ENCODE assay signal across 8 cellular contexts in genomic region chr5:138138949-138139775, GRCh38. TPM values are rescaled to one million over a fixed set of nuclear protein-coding genes. Genes with fewer than 3 reads are reported as not detected.
DNase-seq lines count a peak whose midpoint lies in the region; TF ChIP-seq lines count a peak whose summit lies in the region.

NME5 (minus strand) TSS chr5:138139428; CDS start chr5:138138780, 648 bp downstream.

- no peak for TF ChIP-seq CTCF in liver (IDR thresholded peaks at IDR 0.05; ENCODE audit: low read depth, low read length, missing input control)

- TF ChIP-seq RAD21 in liver (IDR thresholded peaks at IDR 0.05) = no peak

- no peak within 1 kb of the TSS for H3K4me3 Mint-ChIP-seq in activated naive CD4-positive, alpha-beta T cell treated with anti-CD3 and anti-CD28 coated beads for 36 hours

- WGBS in ectodermal cell, 2 experiments = 4 to 5% methylated on average over 31 of the region's 31 CpGs
- WGBS in liver = 17% methylated on average over 31 of the region's 31 CpGs

- no peaks in the 10 kb centered on the region for H3K36me3 Mint-ChIP-seq in activated naive CD4-positive, alpha-beta T cell treated with anti-CD3 and anti-CD28 coated beads for 36 hours (ENCODE audit: low read depth)

- H3K4me3 ChIP-seq in ectodermal cell (ENCODE audit: insufficient read depth, low read depth, low read length) (peak within 1 kb of the TSS; percentile 72), liver (ENCODE audit: low read depth in 1 of 3, low read length in 3 of 3) (peak within 1 kb of the TSS in 2 of 3 donors; percentile 50 to 61)

- DNase-seq in activated naive CD4-positive, alpha-beta T cell treated with anti-CD3 and anti-CD28 coated beads for 36 hours = peak; percentile 7
- DNase-seq in activated naive CD4-positive, alpha-beta T cell treated with anti-CD3 and anti-CD28 coated beads, Interleukin-2, amount 50 U/mL, for 16 hours = no peak
- peak; percentile 26 to 60 for DNase-seq in NCI-H524 (lab: John Stamatoyannopoulos, UW)
- peak in 46 of 49 donors; percentile 4 to 73 (median 46) for DNase-seq in substantia nigra (lab: John Stamatoyannopoulos, UW)
- no peak for DNase-seq in UCSD-AML1 (lab: John Stamatoyannopoulos, UW; ENCODE audit: unreplicated experiment)
- no peak for DNase-seq in activated CD4-positive, CD25-positive, alpha-beta regulatory T cell treated with anti-CD3 and anti-CD28 coated beads, Interleukin-2, amount 50 U/mL, for 72 hours

- intact Hi-C loops in activated naive CD4-positive, alpha-beta T cell treated with anti-CD3 and anti-CD28 coated beads for 36 hours (cut with micrococcal nuclease) = loop anchor here (10.0 kb wide), 1 partner anchor 474 kb away; no protein-coding TSS in a partner anchor

- H3K36me3 ChIP-seq in ectodermal cell (ENCODE audit: control insufficient read depth, insufficient read depth, low read length) = no peaks in the 10 kb centered on the region
- H3K36me3 ChIP-seq in liver (ENCODE audit: control insufficient read depth in 4 of 4, insufficient read depth in 3 of 4, low read depth in 1 of 4, low read length in 3 of 4) = no peaks in the 10 kb centered on the region

- H3K9ac ChIP-seq in liver (ENCODE audit: low read depth in 1 of 2, low read length in 2 of 2) = no peak within 1 kb of the TSS

- H3K27me3 ChIP-seq in ectodermal cell (ENCODE audit: control insufficient read depth, insufficient read depth, low read length, poor library complexity, severe bottlenecking) (no peaks in the 10 kb centered on the region), liver (ENCODE audit: control insufficient read depth in 4 of 4, insufficient read depth in 4 of 4, low read length in 3 of 4) (no peaks in the 10 kb centered on the region)

- H3K4me1 ChIP-seq in ectodermal cell (ENCODE audit: control insufficient read depth, insufficient read depth, low read length) (no peaks in the 10 kb centered on the region), liver (ENCODE audit: control insufficient read depth in 4 of 4, insufficient read depth in 4 of 4, low read length in 3 of 4) (no peaks in the 10 kb centered on the region)

- peaks cover 13% of the 10 kb centered on the region for H3K27me3 Mint-ChIP-seq in activated naive CD4-positive, alpha-beta T cell treated with anti-CD3 and anti-CD28 coated beads for 36 hours (ENCODE audit: low read depth)

- CTCF ChIA-PET in activated naive CD4-positive, alpha-beta T cell treated with anti-CD3 and anti-CD28 coated beads for 36 hours (lab: Charles Lee) = interaction anchor here (1.7 kb wide), 2 partner anchors 61 to 70 kb away, joined by 6 to 8 read pairs; no protein-coding TSS in a partner anchor

- no peak within 1 kb of the TSS for H3K27ac ChIP-seq in ectodermal cell (ENCODE audit: insufficient read depth, low read depth, low read length, poor library complexity, severe bottlenecking)
- H3K27ac ChIP-seq in liver (ENCODE audit: low read depth in 1 of 2, low read length in 2 of 2) = no peak within 1 kb of the TSS
- no peak within 1 kb of the TSS for H3K27ac ChIP-seq in substantia nigra (ENCODE audit: low read depth, low read length, poor library complexity, severe bottlenecking)

- H3K9me3 Mint-ChIP-seq in activated naive CD4-positive, alpha-beta T cell treated with anti-CD3 and anti-CD28 coated beads for 36 hours = no peaks in the 10 kb centered on the region

- H3K4me1 Mint-ChIP-seq in activated naive CD4-positive, alpha-beta T cell treated with anti-CD3 and anti-CD28 coated beads for 36 hours (ENCODE audit: low read depth) = peaks cover 4% of the 10 kb centered on the region

- H3K27ac Mint-ChIP-seq in activated naive CD4-positive, alpha-beta T cell treated with anti-CD3 and anti-CD28 coated beads for 36 hours = no peak within 1 kb of the TSS

- H3K9me3 ChIP-seq in ectodermal cell (ENCODE audit: control insufficient read depth, low read length) (no peaks in the 10 kb centered on the region), liver (ENCODE audit: control insufficient read depth in 4 of 4, low read length in 3 of 4) (no peaks in the 10 kb centered on the region)

TF ChIP-seq in liver, 16 proteins besides CTCF, POLR2A, EP300 and RAD21:
- TF ChIP-seq NR2F2 (IDR thresholded peaks at IDR 0.05) (no peak), JUND (IDR thresholded peaks at IDR 0.05) (no peak), YY1 (IDR thresholded peaks at IDR 0.05) (no peak)

RNA-seq across cellular contexts. Expression of gene NME5, which starts in this region (rescaled TPM):
- total RNA-seq in activated naive CD4-positive, alpha-beta T cell treated with anti-CD3 and anti-CD28 coated beads for 36 hours = not detected
- 13.2 TPM for polyA plus RNA-seq in ectodermal cell (2013, experiment 1 of 4)
- 10.7 TPM for polyA plus RNA-seq in ectodermal cell (2013, experiment 2 of 4)
- polyA plus RNA-seq in ectodermal cell (2013, experiment 3 of 4) = 8.9 TPM
- polyA plus RNA-seq in ectodermal cell (2013, experiment 4 of 4) = 12.5 TPM
- under 1 TPM; 0.09 to 0.50 TPM for total RNA-seq in liver
- polyA plus RNA-seq in liver = 1 to 10 TPM in 1 of 2 donors, under 1 TPM in 1; 0.30 to 1.3 TPM

Comparison
In these comparisons a context has a peak if more than half of its experiments do, and no peak if none do; other contexts are left out.
1. Peak in DNase-seq in activated naive CD4-positive, alpha-beta T cell treated with anti-CD3 and anti-CD28 coated beads for 36 hours; RNA of the gene not detected or under 1 TPM.
2. DNase-seq: peak in NCI-H524 (2 of 2) and substantia nigra (46 of 49); none in activated naive CD4-positive, alpha-beta T cell treated with anti-CD3 and anti-CD28 coated beads, Interleukin-2, amount 50 U/mL, for 16 hours (single experiment), UCSD-AML1 (single experiment) and activated CD4-positive, CD25-positive, alpha-beta regulatory T cell treated with anti-CD3 and anti-CD28 coated beads, Interleukin-2, amount 50 U/mL, for 72 hours (single experiment).